1 cellular context compared by ENCODE assay signal in genomic region chr9:89177021-89177400, GRCh38.
A peak's percentile ranks its signal among the peaks of the same experiment; 100 is the strongest.
TF ChIP-seq lines count a peak whose summit lies in the region.

No MANE protein-coding gene starts in this region.

TF ChIP-seq in H1, 55 proteins besides CTCF, POLR2A, EP300 and RAD21:
- TF ChIP-seq RXRA (IDR thresholded peaks at IDR 0.05; ENCODE audit: insufficient read depth, low read depth, low read length) (no peak), SUZ12 (IDR thresholded peaks at IDR 0.05; ENCODE audit: low read length) (0 out of 2 replicates have a peak, but pooled peaks have one; percentile 7)
